In genomic region chr6:118551063-118551672, GRCh38 we compare ENCODE assay signal across 9 cellular contexts. TPM values are rescaled to one million over a fixed set of nuclear protein-coding genes. Genes with fewer than 3 reads are reported as not detected.
DNase-seq lines count a peak whose midpoint lies in the region; ATAC-seq and TF ChIP-seq lines count a peak whose summit lies in the region.
"Had no signal": no experiment of that assay in that cellular context is flagged by ENCODE, and none has a peak within 500 bp of the region (broad histone marks: within the 10 kb centered on the region; RNA-seq: fewer than 3 reads in every experiment).

No MANE protein-coding gene starts in this region.

- no peak overlapping the region for H3K4me2 ChIP-seq in PC-9
- H3K4me2 ChIP-seq: BLaER1 had no signal

- CTCF ChIA-PET in PC-9 (lab: Charles Lee) = no interaction called here

- DNase-seq in NCI-H1417 (lab: John Stamatoyannopoulos, UW) = peak; percentile 9 to 68 (median 45)
- no peak for DNase-seq in NCI-H1417 treated with DMSO at 0.1 percent for 48 hours (lab: John Stamatoyannopoulos, UW)
- peak; percentile 61 for DNase-seq in HT1080 (ENCODE audit: low read depth)
- DNase-seq in PC-9 = peak; percentile 10 to 51
- no peak for DNase-seq in coronary artery (ENCODE audit: low spot score)
- DNase-seq in medulla oblongata (ENCODE audit: extremely low spot score) = peak; percentile 65
- DNase-seq in vagina (ENCODE audit: extremely low spot score in 2 of 2) = no peak

- 0 out of 2 replicates have a peak, but pooled peaks cover 2% of the 10 kb centered on the region for H4K20me1 ChIP-seq in PC-9 (ENCODE audit: insufficient read depth)
- H4K20me1 ChIP-seq: BLaER1 had no signal

- no peaks in the 10 kb centered on the region; the same call in 1 of the 2 replicates for H3K9me2 ChIP-seq in PC-9 (ENCODE audit: insufficient read depth)

- peak; percentile 89 for ATAC-seq in GM21515 (IDR thresholded peaks at IDR 0.05; ENCODE audit: unreplicated experiment)

- BruUV-seq in PC-9 (replicated peaks; lab: Mats Ljungman, UMichigan) = no TSS peak

- H3K4me1 ChIP-seq in PC-9 (replicated peaks; ENCODE audit: insufficient read depth) (no peaks in the 10 kb centered on the region), vagina (peaks cover 6% of the 10 kb centered on the region)

- H3K4me3 ChIP-seq in PC-9 (no peak overlapping the region), coronary artery (peak overlapping the region; percentile 71), vagina (no peak overlapping the region)
- H3K4me3 ChIP-seq: BLaER1 had no signal

- TF ChIP-seq CTCF in PC-9 (conservative IDR thresholded peaks at IDR 0.05) (peak; percentile 88), coronary artery (IDR thresholded peaks at IDR 0.05) (peak; percentile 44), vagina (IDR thresholded peaks at IDR 0.05) (peak; percentile 20 to 26 (median 23))

- no peaks in the 10 kb centered on the region for H3K27me3 ChIP-seq in PC-9 (ENCODE audit: insufficient read depth, low read depth)
- H3K27me3 ChIP-seq in vagina = no peaks in the 10 kb centered on the region
- H3K27me3 ChIP-seq: BLaER1 had no signal

- intact Hi-C loops in PC-9 (cut with micrococcal nuclease; ENCODE audit: unreplicated experiment) (loop anchor here (2.0 to 10.0 kb wide), 4 partner anchors 269 to 1206 kb away; no protein-coding TSS in a partner anchor), vagina (cut with DNase I) (no loop called here)

- POLR2A ChIA-PET in PC-9 (lab: Charles Lee; ENCODE audit: unreplicated experiment) = no interaction called here

- H3K27ac ChIP-seq in PC-9 (no peak overlapping the region), coronary artery (peak overlapping the region; percentile 60 to 76), vagina (peak overlapping the region; percentile 24)
- H3K27ac ChIP-seq: BLaER1 had no signal

- TF ChIP-seq POLR2A in vagina (IDR thresholded peaks at IDR 0.05) = no peak

- no peaks in the 10 kb centered on the region for H3K9me3 ChIP-seq in PC-9 (ENCODE audit: insufficient read depth, low read depth)
- H3K9me3 ChIP-seq in vagina = no peaks in the 10 kb centered on the region
- H3K9me3 ChIP-seq: BLaER1 had no signal

- H3F3A ChIP-seq in PC-9 (ENCODE audit: insufficient read depth, low read depth) = no peaks in the 10 kb centered on the region; the same call in 1 of the 2 replicates

- H2AFZ ChIP-seq in PC-9 = no peak overlapping the region

- H3K36me3 ChIP-seq in PC-9 (ENCODE audit: low read depth) = no peaks in the 10 kb centered on the region
- H3K36me3 ChIP-seq in vagina = no peaks in the 10 kb centered on the region
- H3K36me3 ChIP-seq: BLaER1 had no signal

- no peaks in the 10 kb centered on the region for H3K79me2 ChIP-seq in PC-9 (ENCODE audit: low read depth)

RNA-seq across cellular contexts. Expression of gene PLN, which starts 3.1 kb away (rescaled TPM):
- not detected in 2 replicates for total RNA-seq in HT1080 (2014; rRNA removed; shearing (Covaris generic))
- polyA plus RNA-seq in HT1080 (2015; cell fraction: cytosol; rRNA removed) = not detected in 2 replicates
- polyA plus RNA-seq in HT1080 (2015; cell fraction: nucleus; rRNA removed) = 0.31 TPM in 1 of 2 replicates, not detected in the other
- total RNA-seq in PC-9 (2021) = not detected in 2 replicates
- total RNA-seq in vagina = 33.9 TPM

Comparison
In these comparisons a context has a peak if more than half of its experiments do, and no peak if none do; other contexts are left out.
1. DNase-seq: peak in NCI-H1417 (3 of 3), HT1080 (single experiment), PC-9 (2 of 2) and medulla oblongata (single experiment); none in NCI-H1417 treated with DMSO at 0.1 percent for 48 hours (single experiment), coronary artery (single experiment) and vagina (0 of 2).
2. CTCF ChIP-seq: peak in every context shown above with its lines; median percentile 88 in PC-9; 44 in coronary artery; 23 in vagina.
3. RNA of gene PLN, which starts 3.1 kb away (total RNA-seq): 33.9 TPM in vagina (single experiment); not detected in HT1080 and not detected in PC-9; every median in the first group is over 10 times any median in the second.